32 cellular contexts compared by ENCODE assay signal in the genomic region with DNA sequence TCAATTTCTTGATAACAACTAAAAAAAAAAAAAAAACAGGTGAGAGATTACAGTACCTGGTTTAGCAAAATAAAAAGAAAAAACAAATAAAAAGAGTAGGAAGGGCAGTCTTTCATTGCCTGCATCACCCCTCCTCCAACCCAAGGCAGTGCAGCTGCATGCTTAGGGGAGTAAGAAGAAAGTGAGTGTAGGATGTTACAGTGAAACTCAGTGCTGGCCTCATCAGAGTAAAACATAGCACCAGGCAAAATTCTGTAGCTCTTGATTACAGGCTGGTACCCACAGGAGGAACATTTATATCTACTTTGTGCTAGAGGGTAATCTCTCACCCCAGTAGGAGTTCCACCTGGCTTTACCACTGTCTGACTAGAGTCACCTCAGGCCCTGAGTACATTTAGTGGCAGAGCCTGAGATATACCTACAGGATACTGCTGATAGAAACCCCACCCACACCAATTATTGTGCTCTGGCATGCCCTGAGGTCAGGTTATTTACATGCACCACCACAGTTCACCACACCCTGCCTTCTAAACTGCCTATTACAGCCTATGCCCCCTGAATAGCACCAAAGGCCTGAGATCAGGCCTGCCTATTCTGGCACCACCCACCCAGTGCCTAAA.
"Had no signal": no experiment of that assay in that cellular context is flagged by ENCODE, and none has a peak within 500 bp of the region (broad histone marks: within the 10 kb centered on the region; RNA-seq: fewer than 3 reads in every experiment).

No MANE protein-coding gene starts in this region.

- H3K27me3 Mint-ChIP-seq: activated B cell treated with CpG ODN at 0.5 μM for 24 hours; activated naive CD4-positive, alpha-beta T cell treated with anti-CD3 and anti-CD28 coated beads, Interleukin-2, amount 50 U/mL, for 24 hours; activated naive CD8-positive, alpha-beta T cell treated with anti-CD3 and anti-CD28 coated beads for 36 hours; T-helper 17 cell had no signal

- ATAC-seq: activated CD4-positive, CD25-positive, alpha-beta regulatory T cell treated with anti-CD3 and anti-CD28 coated beads, Interleukin-2, amount 50 U/mL, for 24 hours; activated CD8-positive, alpha-beta T cell treated with anti-CD3 and anti-CD28 coated beads for 36 hours; activated T-cell treated with anti-CD3 and anti-CD28 coated beads, Interleukin-2, amount 50 U/mL, for 4 hours; gastroesophageal sphincter; T-helper 17 cell had no signal

- H3K4me3 ChIP-seq: ascending aorta, breast epithelium, cardiac muscle cell, colonic mucosa, esophagus squamous epithelium, gastroesophageal sphincter had no signal

- H3K36me3 ChIP-seq: ascending aorta, breast epithelium, cardiac muscle cell, colonic mucosa, esophagus squamous epithelium, gastroesophageal sphincter, WERI-Rb-1 had no signal

- H3K4me1 Mint-ChIP-seq: activated B cell treated with CpG ODN at 0.5 μM for 24 hours; activated naive CD4-positive, alpha-beta T cell treated with anti-CD3 and anti-CD28 coated beads, Interleukin-2, amount 50 U/mL, for 24 hours; activated naive CD8-positive, alpha-beta T cell treated with anti-CD3 and anti-CD28 coated beads for 36 hours; brain; T-helper 17 cell had no signal

- H3K36me3 Mint-ChIP-seq: activated naive CD4-positive, alpha-beta T cell treated with anti-CD3 and anti-CD28 coated beads, Interleukin-2, amount 50 U/mL, for 24 hours; activated naive CD8-positive, alpha-beta T cell treated with anti-CD3 and anti-CD28 coated beads for 36 hours; brain had no signal

- DNase-seq: activated B cell treated with CpG ODN at 0.5 μM for 24 hours; activated CD4-positive, alpha-beta T cell treated with anti-CD3 and anti-CD28 coated beads for 48 hours; activated CD4-positive, alpha-beta T cell treated with anti-CD3 and anti-CD28 coated beads, Interleukin-2, amount 50 U/mL, for 1 hour; activated CD4-positive, alpha-beta T cell treated with anti-CD3 and anti-CD28 coated beads, Interleukin-2, amount 50 U/mL, for 48 hours; activated CD8-positive, alpha-beta memory T cell treated with anti-CD3 and anti-CD28 coated beads for 24 hours; activated CD8-positive, alpha-beta T cell treated with anti-CD3 and anti-CD28 coated beads for 36 hours; activated effector memory CD4-positive, alpha-beta T cell treated with anti-CD3 and anti-CD28 coated beads, Interleukin-2, amount 50 U/mL, for 16 hours; activated naive CD4-positive, alpha-beta T cell treated with anti-CD3 and anti-CD28 coated beads for 36 hours; activated naive CD8-positive, alpha-beta T cell treated with anti-CD3 and anti-CD28 coated beads for 36 hours; activated T-cell treated with anti-CD3 and anti-CD28 coated beads, Interleukin-2, amount 50 U/mL, for 4 hours; central memory CD4-positive, alpha-beta T cell; cerebellar nuclear complex; colonic mucosa; effector CD8-positive, alpha-beta T cell; erythroblast; esophagus squamous epithelium; foreskin melanocyte; SW 1271; T-helper 1 cell; T-helper 17 cell; T1000; WERI-Rb-1 had no signal

- H3K27ac ChIP-seq: ascending aorta, breast epithelium, cardiac muscle cell, colonic mucosa, esophagus squamous epithelium, gastroesophageal sphincter, WERI-Rb-1 had no signal

- H3K4me1 ChIP-seq: ascending aorta, breast epithelium, colonic mucosa, esophagus squamous epithelium, gastroesophageal sphincter had no signal

- H3K4me3 Mint-ChIP-seq: activated B cell treated with CpG ODN at 0.5 μM for 24 hours; activated CD8-positive, alpha-beta T cell treated with anti-CD3 and anti-CD28 coated beads for 36 hours; activated naive CD4-positive, alpha-beta T cell treated with anti-CD3 and anti-CD28 coated beads for 36 hours; activated naive CD4-positive, alpha-beta T cell treated with anti-CD3 and anti-CD28 coated beads, Interleukin-2, amount 50 U/mL, for 24 hours; activated naive CD8-positive, alpha-beta T cell treated with anti-CD3 and anti-CD28 coated beads for 36 hours; activated T-cell treated with anti-CD3 and anti-CD28 coated beads, Interleukin-2, amount 50 U/mL, for 4 hours; activated T-helper 1 cell treated with anti-CD3 and anti-CD28 coated beads, Interleukin-12 subunit alpha, Interleukin-12 subunit beta, Interleukin-2, Interleukin-4 antibody, amounts not matched to agents 30 ng/mL and 10 ng/mL and 1 ng/mL, durations not matched to agents 14 hours and 24 hours and 36 hours; brain; T-helper 17 cell; T-helper 2 cell treated with Interferon-gamma antibody and Interleukin-4, amounts not matched to agents 5 μg/mL and 100 μg/mL, for 36 hours had no signal

- H3K9me3 ChIP-seq: colonic mucosa had no signal

- H3K27me3 ChIP-seq: ascending aorta, breast epithelium, cardiac muscle cell, colonic mucosa, esophagus squamous epithelium, gastroesophageal sphincter had no signal

- H3K27ac Mint-ChIP-seq: activated B cell treated with CpG ODN at 0.5 μM for 24 hours; activated CD8-positive, alpha-beta T cell treated with anti-CD3 and anti-CD28 coated beads for 36 hours; activated naive CD4-positive, alpha-beta T cell treated with anti-CD3 and anti-CD28 coated beads for 36 hours; activated naive CD4-positive, alpha-beta T cell treated with anti-CD3 and anti-CD28 coated beads, Interleukin-2, amount 50 U/mL, for 24 hours; activated naive CD8-positive, alpha-beta T cell treated with anti-CD3 and anti-CD28 coated beads for 36 hours; activated T-helper 1 cell treated with anti-CD3 and anti-CD28 coated beads, Interleukin-12 subunit alpha, Interleukin-12 subunit beta, Interleukin-2, Interleukin-4 antibody, amounts not matched to agents 30 ng/mL and 10 ng/mL and 1 ng/mL, durations not matched to agents 14 hours and 24 hours and 36 hours; activated T-helper 2 cell treated with anti-CD3 and anti-CD28 coated beads, Interferon-gamma antibody, Interleukin-2, Interleukin-4, amounts not matched to agents 10 μg/mL and 5 μg/mL and 100 μg/mL, durations not matched to agents 14 hours and 24 hours and 36 hours; brain; T-helper 17 cell; T-helper 2 cell treated with Interferon-gamma antibody and Interleukin-4, amounts not matched to agents 5 μg/mL and 100 μg/mL, for 36 hours had no signal

- H3K9me3 Mint-ChIP-seq: T-helper 2 cell treated with Interferon-gamma antibody and Interleukin-4, amounts not matched to agents 5 μg/mL and 100 μg/mL, for 36 hours had no signal
